13 cellular contexts compared by ENCODE assay signal in the genomic region with DNA sequence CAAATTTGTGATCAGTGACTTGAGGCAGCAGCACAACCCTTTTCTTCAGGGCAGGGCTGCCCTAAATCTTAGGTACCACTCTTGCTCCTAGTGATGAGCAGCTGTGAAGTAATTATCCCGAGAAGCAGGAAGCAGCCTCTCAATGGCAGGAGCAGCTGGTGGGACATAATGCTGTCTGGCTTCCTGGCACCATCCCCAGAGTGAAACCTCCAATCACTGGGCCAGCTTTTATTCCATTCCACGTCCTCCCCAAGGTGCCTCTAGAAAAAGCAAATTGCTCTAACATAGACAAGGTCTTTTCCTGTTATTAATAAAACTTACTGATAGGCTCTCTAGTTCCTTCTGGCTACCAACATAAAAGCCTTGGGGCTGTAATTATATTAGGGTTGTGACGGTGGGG.
DNase-seq lines count a peak whose midpoint lies in the region; ATAC-seq and TF ChIP-seq lines count a peak whose summit lies in the region.
"Had no signal": no experiment of that assay in that cellular context is flagged by ENCODE, and none has a peak within 500 bp of the region (broad histone marks: within the 10 kb centered on the region; RNA-seq: fewer than 3 reads in every experiment).

No MANE protein-coding gene starts in this region.

- WGBS in gastroesophageal sphincter (ENCODE audit: low coverage in 1 of 2), 2 donors: 51 to 57% methylated on average over 3 of the region's 3 CpGs

- no peak; the same call in 2 of the 3 replicates for ATAC-seq in SK-N-SH treated with all-trans-retinoic acid at 6 μM for 48 hours
- no peak for ATAC-seq in HG02588 (IDR thresholded peaks at IDR 0.05; ENCODE audit: unreplicated experiment)
- ATAC-seq in gastroesophageal sphincter: no peak
- no peak for ATAC-seq in HG03342 (IDR thresholded peaks at IDR 0.05; ENCODE audit: unreplicated experiment)
- ATAC-seq: activated T-helper 17 cell treated with anti-CD3 and anti-CD28 coated beads, Interleukin-2, amount 50 U/mL, for 72 hours; HCT116 had no signal

- no peak overlapping the region for H3K4me3 ChIP-seq in gastroesophageal sphincter

- no peaks in the 10 kb centered on the region for H3K4me1 ChIP-seq in gastroesophageal sphincter

- TF ChIP-seq EP300 in gastroesophageal sphincter (IDR thresholded peaks at IDR 0.05): no peak

- peaks cover 0 to 26% (median 0%) of the 10 kb centered on the region in 3 donors for H3K9me3 ChIP-seq in gastroesophageal sphincter

- TF ChIP-seq CTCF in gastroesophageal sphincter (IDR thresholded peaks at IDR 0.05): no peak

- H3K36me3 ChIP-seq in gastroesophageal sphincter: peaks cover 0 to 5% of the 10 kb centered on the region in 2 donors

- H3K27ac ChIP-seq in gastroesophageal sphincter: no peak overlapping the region
- H3K27ac ChIP-seq: VCaP had no signal

- no peak for TF ChIP-seq POLR2A in gastroesophageal sphincter (IDR thresholded peaks at IDR 0.05)

- peak; percentile 97 for DNase-seq in DMS 273 (lab: John Stamatoyannopoulos, UW; ENCODE audit: unreplicated experiment)
- peak; percentile 78 for DNase-seq in NCI-H1694 (lab: John Stamatoyannopoulos, UW)
- peak; percentile 46 to 84 for DNase-seq in NCI-H446 (lab: John Stamatoyannopoulos, UW)
- DNase-seq in activated CD8-positive, alpha-beta memory T cell treated with anti-CD3 and anti-CD28 coated beads for 24 hours: no peak
- DNase-seq: endodermal cell, NCI-H526 treated with DMSO at 0.1 percent for 48 hours had no signal

- no peaks in the 10 kb centered on the region for H3K27me3 ChIP-seq in gastroesophageal sphincter

TF ChIP-seq in SK-N-SH treated with all-trans-retinoic acid at 6 μM for 48 hours, 23 proteins besides CTCF, POLR2A, EP300 and RAD21:
- TF ChIP-seq ISL1 (CRISPR knock-in tag; IDR thresholded peaks at IDR 0.05): no peak
- no peak for TF ChIP-seq ZFP3 (CRISPR knock-in tag; IDR thresholded peaks at IDR 0.05)
- no peak for TF ChIP-seq ZFP30 (CRISPR knock-in tag; IDR thresholded peaks at IDR 0.05)
- TF ChIP-seq TCF4 (CRISPR knock-in tag; IDR thresholded peaks at IDR 0.05; ENCODE audit: borderline replicate concordance): peak; percentile 16; the same call in 1 of the 2 replicates
